ENCODE assay signal across 19 cellular contexts in the genomic region with DNA sequence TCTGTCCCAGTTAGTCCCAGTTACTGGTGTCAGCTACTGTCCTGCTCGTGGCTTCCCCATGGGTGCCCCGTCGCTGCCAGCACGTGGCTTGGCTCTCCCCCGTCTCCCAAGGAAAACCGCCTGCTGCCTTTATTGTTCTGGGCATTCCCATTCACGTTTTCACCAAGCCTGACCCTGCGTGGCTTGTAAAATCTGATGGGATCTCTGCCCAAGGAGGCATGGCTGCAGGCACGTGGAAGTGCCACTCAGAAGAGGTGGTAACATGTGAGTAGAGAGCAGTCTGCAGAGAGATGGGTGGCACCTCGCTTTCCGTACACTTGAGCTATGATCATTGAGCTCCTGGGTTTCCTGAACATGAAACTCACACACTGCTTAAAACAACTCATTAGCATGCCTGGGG.
"Had no signal": no experiment of that assay in that cellular context is flagged by ENCODE, and none has a peak within 500 bp of the region (broad histone marks: within the 10 kb centered on the region; RNA-seq: fewer than 3 reads in every experiment).

No MANE protein-coding gene starts in this region.

- H3K9me3 ChIP-seq: gastrocnemius medialis, neutrophil, tibial artery had no signal

- H3K36me3 ChIP-seq: gastrocnemius medialis, neutrophil, tibial artery had no signal

- DNase-seq: activated CD4-positive, alpha-beta T cell treated with anti-CD3 and anti-CD28 coated beads for 4 hours; activated CD4-positive, alpha-beta T cell treated with anti-CD3 and anti-CD28 coated beads, Interleukin-2, amount 50 U/mL, for 4 hours; activated naive CD4-positive, alpha-beta T cell; activated T-cell treated with anti-CD3 and anti-CD28 coated beads for 4 hours; activated T-cell treated with anti-CD3 and anti-CD28 coated beads, Interleukin-2, amount 50 U/mL, for 72 hours; cerebellar nuclear complex; effector memory CD8-positive, alpha-beta T cell; erythroblast; glutamatergic neuron; stimulated activated CD4-positive, alpha-beta T cell treated with anti-CD3 and anti-CD28 coated beads, Interleukin-15, amount 100 ng/mL, for 24 hours; stimulated activated naive CD4-positive, alpha-beta T cell treated with Interleukin-2 at 50 U/mL for 16 hours; tibial artery had no signal

- ATAC-seq: activated naive CD4-positive, alpha-beta T cell treated with anti-CD3 and anti-CD28 coated beads, Interleukin-2, amount 50 U/mL, for 72 hours; activated T-cell treated with anti-CD3 and anti-CD28 coated beads, Interleukin-2, amount 50 U/mL, for 72 hours; effector memory CD8-positive, alpha-beta T cell; natural killer cell treated with Interleukin-12 subunit alpha and Interleukin-12 subunit beta and Interleukin-15 and Interleukin-18, amount 100 ng/mL, for 72 hours had no signal

- H3K27ac ChIP-seq: coronary artery, neutrophil, tibial artery had no signal

- H3K36me3 Mint-ChIP-seq: natural killer cell treated with Interleukin-12 subunit alpha and Interleukin-12 subunit beta and Interleukin-15 and Interleukin-18, amount 100 ng/mL, for 72 hours had no signal

- H3K27ac Mint-ChIP-seq: activated naive CD4-positive, alpha-beta T cell treated with anti-CD3 and anti-CD28 coated beads, Interleukin-2, amount 50 U/mL, for 72 hours; activated T-cell treated with anti-CD3 and anti-CD28 coated beads, Interleukin-2, amount 50 U/mL, for 72 hours; effector memory CD8-positive, alpha-beta T cell; memory B cell; natural killer cell treated with Interleukin-12 subunit alpha and Interleukin-12 subunit beta and Interleukin-15 and Interleukin-18, amount 100 ng/mL, for 72 hours; progenitor cell of endocrine pancreas had no signal

- H3K27me3 ChIP-seq: gastrocnemius medialis, neutrophil, tibial artery had no signal

- H3K27me3 Mint-ChIP-seq: effector memory CD8-positive, alpha-beta T cell; natural killer cell treated with Interleukin-12 subunit alpha and Interleukin-12 subunit beta and Interleukin-15 and Interleukin-18, amount 100 ng/mL, for 72 hours had no signal

- H3K4me1 Mint-ChIP-seq: memory B cell had no signal

- H3K4me3 ChIP-seq: coronary artery, gastrocnemius medialis, tibial artery had no signal

- H3K4me3 Mint-ChIP-seq: activated T-cell treated with anti-CD3 and anti-CD28 coated beads, Interleukin-2, amount 50 U/mL, for 72 hours; effector memory CD8-positive, alpha-beta T cell; memory B cell; natural killer cell treated with Interleukin-12 subunit alpha and Interleukin-12 subunit beta and Interleukin-15 and Interleukin-18, amount 100 ng/mL, for 72 hours had no signal
